In the genomic region with DNA sequence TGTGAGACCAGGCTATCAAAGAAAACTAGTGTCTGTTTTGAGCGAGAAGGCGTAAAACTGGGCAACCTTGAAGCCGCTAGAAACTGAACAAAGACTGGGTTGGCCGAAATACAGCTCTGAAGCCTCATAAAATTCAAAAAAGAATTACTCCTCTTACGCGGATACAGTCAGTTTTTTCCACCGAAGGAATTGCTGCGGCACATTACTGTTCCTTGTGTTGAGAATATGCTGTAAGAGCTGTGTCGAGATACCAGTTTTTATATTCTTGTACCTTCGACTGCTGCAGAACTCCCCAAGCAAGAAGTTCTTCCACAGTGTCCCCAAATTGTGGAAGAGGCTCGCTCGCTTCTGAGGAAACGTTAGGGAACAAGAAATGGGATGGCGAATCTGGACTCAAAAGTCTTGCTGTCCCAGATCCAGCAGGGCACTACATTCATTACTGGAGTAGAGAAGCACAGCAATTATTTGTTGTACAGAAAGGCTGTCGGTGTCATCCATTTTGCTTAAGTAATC, we compare ENCODE assay signal across 1 cellular context.
TF ChIP-seq lines count a peak whose summit lies in the region.

No MANE protein-coding gene starts in this region.

TF ChIP-seq in K562, 482 proteins besides CTCF, POLR2A, EP300 and RAD21 (continued from another document):
- TF ChIP-seq, protein P1, sequence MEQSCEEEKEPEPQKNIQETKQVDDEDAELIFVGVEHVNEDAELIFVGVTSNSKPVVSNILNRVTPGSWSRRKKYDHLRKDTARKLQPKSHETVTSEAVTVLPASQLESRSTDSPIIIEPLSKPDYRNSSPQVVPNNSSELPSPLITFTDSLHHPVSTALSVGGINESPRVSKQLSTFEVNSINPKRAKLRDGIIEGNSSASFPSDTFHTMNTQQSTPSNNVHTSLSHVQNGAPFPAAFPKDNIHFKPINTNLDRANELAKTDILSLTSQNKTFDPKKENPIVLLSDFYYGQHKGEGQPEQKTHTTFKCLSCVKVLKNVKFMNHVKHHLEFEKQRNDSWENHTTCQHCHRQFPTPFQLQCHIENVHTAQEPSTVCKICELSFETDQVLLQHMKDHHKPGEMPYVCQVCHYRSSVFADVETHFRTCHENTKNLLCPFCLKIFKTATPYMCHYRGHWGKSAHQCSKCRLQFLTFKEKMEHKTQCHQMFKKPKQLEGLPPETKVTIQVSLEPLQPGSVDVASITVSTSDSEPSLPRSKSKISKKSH (CRISPR knock-in tag; IDR thresholded peaks at IDR 0.05) = no peak
- TF ChIP-seq BRD4 (IDR thresholded peaks at IDR 0.05) (0 out of 2 replicates have a peak, but pooled peaks have one; percentile 73), FOXK1 (CRISPR knock-in tag; IDR thresholded peaks at IDR 0.05; ENCODE audit: borderline replicate concordance) (no peak), GABPB2 (CRISPR knock-in tag; conservative IDR thresholded peaks at IDR 0.05) (no peak), CBX1 (IDR thresholded peaks at IDR 0.05; ENCODE audit: low read depth) (0 out of 2 replicates have a peak, but pooled peaks have one; percentile 9), TAF1 (IDR thresholded peaks at IDR 0.05; ENCODE audit: control insufficient read depth, extremely low read depth, insufficient read depth, low read length, severe bottlenecking) (no peak), ATF1 (CRISPR knock-in tag; IDR thresholded peaks at IDR 0.05) (no peak), ATF1 (tag; IDR thresholded peaks at IDR 0.05) (no peak), CBX3 (IDR thresholded peaks at IDR 0.05; ENCODE audit: borderline replicate concordance in 1 of 2, low read length in 2 of 2) (no peak; a peak in 1 of 3 replicates), SUPT5H (IDR thresholded peaks at IDR 0.05) (no peak), JUN (IDR thresholded peaks at IDR 0.05; ENCODE audit: borderline replicate concordance, low read depth, low read length) (no peak), JUN (CRISPR knock-in tag; IDR thresholded peaks at IDR 0.05; ENCODE audit: borderline replicate concordance) (no peak), ZNF584 (CRISPR knock-in tag; IDR thresholded peaks at IDR 0.05; ENCODE audit: low read depth) (0 out of 2 replicates have a peak, but pooled peaks have one; percentile 8), HDAC1 (IDR thresholded peaks at IDR 0.05) (no peak)
- TF ChIP-seq, protein P2, sequence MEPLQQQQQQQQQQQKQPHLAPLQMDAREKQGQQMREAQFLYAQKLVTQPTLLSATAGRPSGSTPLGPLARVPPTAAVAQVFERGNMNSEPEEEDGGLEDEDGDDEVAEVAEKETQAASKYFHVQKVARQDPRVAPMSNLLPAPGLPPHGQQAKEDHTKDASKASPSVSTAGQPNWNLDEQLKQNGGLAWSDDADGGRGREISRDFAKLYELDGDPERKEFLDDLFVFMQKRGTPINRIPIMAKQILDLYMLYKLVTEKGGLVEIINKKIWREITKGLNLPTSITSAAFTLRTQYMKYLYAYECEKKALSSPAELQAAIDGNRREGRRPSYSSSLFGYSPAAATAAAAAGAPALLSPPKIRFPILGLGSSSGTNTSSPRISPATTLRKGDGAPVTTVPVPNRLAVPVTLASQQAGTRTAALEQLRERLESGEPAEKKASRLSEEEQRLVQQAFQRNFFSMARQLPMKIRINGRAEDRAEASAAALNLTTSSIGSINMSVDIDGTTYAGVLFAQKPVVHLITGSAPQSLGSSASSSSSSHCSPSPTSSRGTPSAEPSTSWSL (CRISPR knock-in tag; IDR thresholded peaks at IDR 0.05; ENCODE audit: borderline replicate concordance) = no peak
- TF ChIP-seq, protein P3, sequence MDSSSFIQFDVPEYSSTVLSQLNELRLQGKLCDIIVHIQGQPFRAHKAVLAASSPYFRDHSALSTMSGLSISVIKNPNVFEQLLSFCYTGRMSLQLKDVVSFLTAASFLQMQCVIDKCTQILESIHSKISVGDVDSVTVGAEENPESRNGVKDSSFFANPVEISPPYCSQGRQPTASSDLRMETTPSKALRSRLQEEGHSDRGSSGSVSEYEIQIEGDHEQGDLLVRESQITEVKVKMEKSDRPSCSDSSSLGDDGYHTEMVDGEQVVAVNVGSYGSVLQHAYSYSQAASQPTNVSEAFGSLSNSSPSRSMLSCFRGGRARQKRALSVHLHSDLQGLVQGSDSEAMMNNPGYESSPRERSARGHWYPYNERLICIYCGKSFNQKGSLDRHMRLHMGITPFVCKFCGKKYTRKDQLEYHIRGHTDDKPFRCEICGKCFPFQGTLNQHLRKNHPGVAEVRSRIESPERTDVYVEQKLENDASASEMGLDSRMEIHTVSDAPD (CRISPR knock-in tag; IDR thresholded peaks at IDR 0.05) = no peak
- TF ChIP-seq, protein P4, sequence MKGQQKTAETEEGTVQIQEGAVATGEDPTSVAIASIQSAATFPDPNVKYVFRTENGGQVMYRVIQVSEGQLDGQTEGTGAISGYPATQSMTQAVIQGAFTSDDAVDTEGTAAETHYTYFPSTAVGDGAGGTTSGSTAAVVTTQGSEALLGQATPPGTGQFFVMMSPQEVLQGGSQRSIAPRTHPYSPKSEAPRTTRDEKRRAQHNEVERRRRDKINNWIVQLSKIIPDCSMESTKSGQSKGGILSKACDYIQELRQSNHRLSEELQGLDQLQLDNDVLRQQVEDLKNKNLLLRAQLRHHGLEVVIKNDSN (CRISPR knock-in tag; IDR thresholded peaks at IDR 0.05) = no peak
- TF ChIP-seq, protein P5, sequence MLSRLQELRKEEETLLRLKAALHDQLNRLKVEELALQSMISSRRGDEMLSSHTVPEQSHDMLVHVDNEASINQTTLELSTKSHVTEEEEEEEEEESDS (CRISPR knock-in tag; IDR thresholded peaks at IDR 0.05) = no peak
TF ChIP-seq in K562: peak in this region for 15.
